Comparison of ENCODE assay signal across 1 cellular context in genomic region chr2:190880374-190881073, GRCh38.
TF ChIP-seq lines count a peak whose summit lies in the region.

GLS (plus strand) TSS chr2:190880821; CDS start chr2:190881085, 264 bp downstream.

TF ChIP-seq in A549, 52 proteins besides CTCF, POLR2A, EP300 and RAD21 (continued from another document):
- TF ChIP-seq, protein P1, sequence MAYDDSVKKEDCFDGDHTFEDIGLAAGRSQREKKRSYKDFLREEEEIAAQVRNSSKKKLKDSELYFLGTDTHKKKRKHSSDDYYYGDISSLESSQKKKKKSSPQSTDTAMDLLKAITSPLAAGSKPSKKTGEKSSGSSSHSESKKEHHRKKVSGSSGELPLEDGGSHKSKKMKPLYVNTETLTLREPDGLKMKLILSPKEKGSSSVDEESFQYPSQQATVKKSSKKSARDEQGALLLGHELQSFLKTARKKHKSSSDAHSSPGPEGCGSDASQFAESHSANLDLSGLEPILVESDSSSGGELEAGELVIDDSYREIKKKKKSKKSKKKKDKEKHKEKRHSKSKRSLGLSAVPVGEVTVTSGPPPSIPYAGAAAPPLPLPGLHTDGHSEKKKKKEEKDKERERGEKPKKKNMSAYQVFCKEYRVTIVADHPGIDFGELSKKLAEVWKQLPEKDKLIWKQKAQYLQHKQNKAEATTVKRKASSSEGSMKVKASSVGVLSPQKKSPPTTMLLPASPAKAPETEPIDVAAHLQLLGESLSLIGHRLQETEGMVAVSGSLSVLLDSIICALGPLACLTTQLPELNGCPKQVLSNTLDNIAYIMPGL (CRISPR knock-in tag; IDR thresholded peaks at IDR 0.05; ENCODE audit: borderline replicate concordance) = no peak
- TF ChIP-seq BHLHE40 (IDR thresholded peaks at IDR 0.05; ENCODE audit: low read depth, low read length) (no peak), KDM1A (IDR thresholded peaks at IDR 0.05; ENCODE audit: low read depth) (no peak), POLR2AphosphoS2 (conservative IDR thresholded peaks at IDR 0.05; ENCODE audit: low read length) (no peak), SREBF2 (IDR thresholded peaks at IDR 0.05) (no peak), PHF8 (IDR thresholded peaks at IDR 0.05; ENCODE audit: borderline replicate concordance, low read depth) (peak; percentile 82; the same call in 1 of the 2 replicates), ZNF302 (CRISPR knock-in tag; IDR thresholded peaks at IDR 0.05) (no peak), HOXA7 (CRISPR knock-in tag; IDR thresholded peaks at IDR 0.05) (no peak), CEBPB (IDR thresholded peaks at IDR 0.05) (no peak), NFE2L2 (conservative IDR thresholded peaks at IDR 0.05; ENCODE audit: low read length) (no peak), RFX5 (IDR thresholded peaks at IDR 0.05) (no peak), CBX2 (IDR thresholded peaks at IDR 0.05; ENCODE audit: borderline replicate concordance, low read depth) (no peak), NPAS2 (CRISPR knock-in tag; IDR thresholded peaks at IDR 0.05; ENCODE audit: borderline replicate concordance) (no peak), CBX8 (IDR thresholded peaks at IDR 0.05) (no peak), MAZ (IDR thresholded peaks at IDR 0.05; ENCODE audit: borderline replicate concordance, low read depth, low read length) (no peak), ZSCAN20 (CRISPR knock-in tag; IDR thresholded peaks at IDR 0.05) (no peak), ESRRA (IDR thresholded peaks at IDR 0.05; ENCODE audit: borderline replicate concordance, low read length) (no peak), CHD4 (IDR thresholded peaks at IDR 0.05; ENCODE audit: borderline replicate concordance) (no peak), KDM5A (IDR thresholded peaks at IDR 0.05) (no peak), EHF (CRISPR knock-in tag; IDR thresholded peaks at IDR 0.05) (no peak), HOXB5 (CRISPR knock-in tag; IDR thresholded peaks at IDR 0.05) (no peak), GATA3 (IDR thresholded peaks at IDR 0.05; ENCODE audit: borderline replicate concordance) (peak; percentile 33; the same call in 1 of the 2 replicates), MAFK (IDR thresholded peaks at IDR 0.05; ENCODE audit: partially characterized antibody) (peak; percentile 25), FOSL2 (IDR thresholded peaks at IDR 0.05) (no peak), FOSL2 (CRISPR knock-in tag; IDR thresholded peaks at IDR 0.05) (no peak), FOSB (CRISPR knock-in tag; IDR thresholded peaks at IDR 0.05) (no peak), CHD2 (IDR thresholded peaks at IDR 0.05; ENCODE audit: low read length, partially characterized antibody) (no peak), TFCP2L1 (CRISPR knock-in tag; IDR thresholded peaks at IDR 0.05) (0 out of 2 replicates have a peak, but pooled peaks have one; percentile 55), HEYL (CRISPR knock-in tag; IDR thresholded peaks at IDR 0.05) (no peak), NR3C1 (IDR thresholded peaks at IDR 0.05) (no peak), MYC (IDR thresholded peaks at IDR 0.05; ENCODE audit: borderline replicate concordance, low read length) (no peak), RCOR1 (IDR thresholded peaks at IDR 0.05; ENCODE audit: low read depth, low read length) (no peak)
- TF ChIP-seq, protein P2, sequence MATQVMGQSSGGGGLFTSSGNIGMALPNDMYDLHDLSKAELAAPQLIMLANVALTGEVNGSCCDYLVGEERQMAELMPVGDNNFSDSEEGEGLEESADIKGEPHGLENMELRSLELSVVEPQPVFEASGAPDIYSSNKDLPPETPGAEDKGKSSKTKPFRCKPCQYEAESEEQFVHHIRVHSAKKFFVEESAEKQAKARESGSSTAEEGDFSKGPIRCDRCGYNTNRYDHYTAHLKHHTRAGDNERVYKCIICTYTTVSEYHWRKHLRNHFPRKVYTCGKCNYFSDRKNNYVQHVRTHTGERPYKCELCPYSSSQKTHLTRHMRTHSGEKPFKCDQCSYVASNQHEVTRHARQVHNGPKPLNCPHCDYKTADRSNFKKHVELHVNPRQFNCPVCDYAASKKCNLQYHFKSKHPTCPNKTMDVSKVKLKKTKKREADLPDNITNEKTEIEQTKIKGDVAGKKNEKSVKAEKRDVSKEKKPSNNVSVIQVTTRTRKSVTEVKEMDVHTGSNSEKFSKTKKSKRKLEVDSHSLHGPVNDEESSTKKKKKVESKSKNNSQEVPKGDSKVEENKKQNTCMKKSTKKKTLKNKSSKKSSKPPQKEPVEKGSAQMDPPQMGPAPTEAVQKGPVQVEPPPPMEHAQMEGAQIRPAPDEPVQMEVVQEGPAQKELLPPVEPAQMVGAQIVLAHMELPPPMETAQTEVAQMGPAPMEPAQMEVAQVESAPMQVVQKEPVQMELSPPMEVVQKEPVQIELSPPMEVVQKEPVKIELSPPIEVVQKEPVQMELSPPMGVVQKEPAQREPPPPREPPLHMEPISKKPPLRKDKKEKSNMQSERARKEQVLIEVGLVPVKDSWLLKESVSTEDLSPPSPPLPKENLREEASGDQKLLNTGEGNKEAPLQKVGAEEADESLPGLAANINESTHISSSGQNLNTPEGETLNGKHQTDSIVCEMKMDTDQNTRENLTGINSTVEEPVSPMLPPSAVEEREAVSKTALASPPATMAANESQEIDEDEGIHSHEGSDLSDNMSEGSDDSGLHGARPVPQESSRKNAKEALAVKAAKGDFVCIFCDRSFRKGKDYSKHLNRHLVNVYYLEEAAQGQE (IDR thresholded peaks at IDR 0.05) = no peak
- TF ChIP-seq, protein P3, sequence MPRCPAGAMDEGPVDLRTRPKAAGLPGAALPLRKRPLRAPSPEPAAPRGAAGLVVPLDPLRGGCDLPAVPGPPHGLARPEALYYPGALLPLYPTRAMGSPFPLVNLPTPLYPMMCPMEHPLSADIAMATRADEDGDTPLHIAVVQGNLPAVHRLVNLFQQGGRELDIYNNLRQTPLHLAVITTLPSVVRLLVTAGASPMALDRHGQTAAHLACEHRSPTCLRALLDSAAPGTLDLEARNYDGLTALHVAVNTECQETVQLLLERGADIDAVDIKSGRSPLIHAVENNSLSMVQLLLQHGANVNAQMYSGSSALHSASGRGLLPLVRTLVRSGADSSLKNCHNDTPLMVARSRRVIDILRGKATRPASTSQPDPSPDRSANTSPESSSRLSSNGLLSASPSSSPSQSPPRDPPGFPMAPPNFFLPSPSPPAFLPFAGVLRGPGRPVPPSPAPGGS (IDR thresholded peaks at IDR 0.05) = peak; percentile 95
- TF ChIP-seq, protein P4, sequence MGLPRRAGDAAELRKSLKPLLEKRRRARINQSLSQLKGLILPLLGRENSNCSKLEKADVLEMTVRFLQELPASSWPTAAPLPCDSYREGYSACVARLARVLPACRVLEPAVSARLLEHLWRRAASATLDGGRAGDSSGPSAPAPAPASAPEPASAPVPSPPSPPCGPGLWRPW (IDR thresholded peaks at IDR 0.05) = no peak
- TF ChIP-seq, protein P5, sequence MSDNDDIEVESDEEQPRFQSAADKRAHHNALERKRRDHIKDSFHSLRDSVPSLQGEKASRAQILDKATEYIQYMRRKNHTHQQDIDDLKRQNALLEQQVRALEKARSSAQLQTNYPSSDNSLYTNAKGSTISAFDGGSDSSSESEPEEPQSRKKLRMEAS (IDR thresholded peaks at IDR 0.05) = peak; percentile 68
